In the genomic region with DNA sequence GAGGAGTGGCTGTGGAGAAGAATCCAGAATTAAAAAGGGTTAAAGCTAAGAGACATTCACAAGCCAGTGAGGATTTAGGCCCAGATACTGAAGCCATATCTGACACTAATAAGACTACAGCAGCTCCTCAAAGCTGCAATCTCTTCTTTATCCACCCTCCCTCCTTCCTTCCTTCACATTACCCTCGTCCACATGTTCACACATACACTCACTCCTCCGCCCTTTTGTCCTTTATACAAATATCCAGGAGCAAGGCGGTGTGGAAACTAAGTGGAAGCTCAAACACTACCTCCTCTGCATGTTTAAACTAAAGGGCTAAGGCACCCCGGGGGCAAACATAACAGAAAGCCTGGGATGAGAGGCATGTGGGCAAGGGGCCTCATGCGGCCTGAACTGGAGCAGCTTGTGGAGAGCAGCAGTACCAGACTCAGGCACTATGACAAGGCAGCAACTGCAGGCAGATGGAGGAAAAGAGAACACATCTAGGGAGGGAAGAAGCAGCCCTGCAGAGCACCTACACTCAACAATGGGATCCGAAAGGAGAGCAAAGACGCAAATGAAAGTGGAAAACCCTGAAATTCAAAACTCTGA, we compare ENCODE assay signal across 16 cellular contexts. TPM values are rescaled to one million over a fixed set of nuclear protein-coding genes. Genes with fewer than 3 reads are reported as not detected.
DNase-seq lines count a peak whose midpoint lies in the region; ATAC-seq and TF ChIP-seq lines count a peak whose summit lies in the region.
"Had no signal": no experiment of that assay in that cellular context is flagged by ENCODE, and none has a peak within 500 bp of the region (broad histone marks: within the 10 kb centered on the region; RNA-seq: fewer than 3 reads in every experiment).

No MANE protein-coding gene starts in this region.

- H3K9me3 Mint-ChIP-seq in memory B cell, result no peaks in the 10 kb centered on the region
- H3K9me3 Mint-ChIP-seq in CD14-positive monocyte, result no peaks in the 10 kb centered on the region
- H3K9me3 Mint-ChIP-seq: activated T-helper 2 cell treated with anti-CD3 and anti-CD28 coated beads, Interferon-gamma antibody, Interleukin-2, Interleukin-4, amounts not matched to agents 10 μg/mL and 5 μg/mL and 100 μg/mL, durations not matched to agents 14 hours and 24 hours and 36 hours had no signal

- H3K27ac Mint-ChIP-seq in memory B cell (peak overlapping the region; percentile 32), CD14-positive monocyte (no peak overlapping the region)
- H3K27ac Mint-ChIP-seq: activated T-helper 2 cell treated with anti-CD3 and anti-CD28 coated beads, Interferon-gamma antibody, Interleukin-2, Interleukin-4, amounts not matched to agents 10 μg/mL and 5 μg/mL and 100 μg/mL, durations not matched to agents 14 hours and 24 hours and 36 hours had no signal

- H3K27me3 Mint-ChIP-seq in memory B cell (no peaks in the 10 kb centered on the region), CD14-positive monocyte (ENCODE audit: low read depth in 3 of 3) (no peaks in the 10 kb centered on the region)

- no peak for ATAC-seq in memory B cell (ENCODE audit: low read depth)
- no peak for ATAC-seq in HG02870 (IDR thresholded peaks at IDR 0.05; ENCODE audit: unreplicated experiment)
- no peak for ATAC-seq in HG02970 (IDR thresholded peaks at IDR 0.05; ENCODE audit: low FRiP score, unreplicated experiment)
- ATAC-seq in HG02588 (IDR thresholded peaks at IDR 0.05; ENCODE audit: unreplicated experiment), result no peak

- H3K27me3 ChIP-seq in BE2C (no peaks in the 10 kb centered on the region), HUES48 (ENCODE audit: control insufficient read depth, insufficient read depth, low read length) (0 out of 2 replicates have a peak, but pooled peaks cover under 1% of the 10 kb centered on the region)
- H3K27me3 ChIP-seq: BLaER1 treated with 17β-estradiol and CSF1 and Interleukin-3, amounts not matched to agents 10 nM and 100 nM; esophagus muscularis mucosa; spleen had no signal

- H3K9me3 ChIP-seq in BE2C (no peaks in the 10 kb centered on the region), HUES48 (ENCODE audit: control insufficient read depth, insufficient read depth, low read length) (no peaks in the 10 kb centered on the region)
- H3K9me3 ChIP-seq: BLaER1 treated with 17β-estradiol and CSF1 and Interleukin-3, amounts not matched to agents 10 nM and 100 nM; esophagus muscularis mucosa; spleen had no signal

- no peak overlapping the region for H3K9ac ChIP-seq in HUES48 (ENCODE audit: low read depth, low read length)
- H3K9ac ChIP-seq: BLaER1 treated with 17β-estradiol and CSF1 and Interleukin-3, amounts not matched to agents 10 nM and 100 nM had no signal

- H3K36me3 Mint-ChIP-seq in memory B cell (peaks cover 25% of the 10 kb centered on the region), CD14-positive monocyte (peaks cover 2 to 7% of the 10 kb centered on the region in 2 donors)

- no peaks in the 10 kb centered on the region for H3K4me1 Mint-ChIP-seq in memory B cell
- H3K4me1 Mint-ChIP-seq in CD14-positive monocyte, result no peaks in the 10 kb centered on the region

- peaks cover 10% of the 10 kb centered on the region for H3K4me1 ChIP-seq in BE2C
- peaks cover 18% of the 10 kb centered on the region for H3K4me1 ChIP-seq in HUES48 (ENCODE audit: control insufficient read depth, insufficient read depth, low read length)
- H3K4me1 ChIP-seq: BLaER1 treated with 17β-estradiol and CSF1 and Interleukin-3, amounts not matched to agents 10 nM and 100 nM; esophagus muscularis mucosa; spleen had no signal

- H3K4me3 Mint-ChIP-seq in memory B cell, result no peak overlapping the region
- H3K4me3 Mint-ChIP-seq in CD14-positive monocyte, result no peak overlapping the region

- DNase-seq in BE2C (peak; percentile 87), amniotic epithelial cell (ENCODE audit: low read depth) (peak; percentile 77), memory B cell (ENCODE audit: low spot score in 2 of 2) (no peak), CD14-positive monocyte (ENCODE audit: low spot score) (no peak)
- DNase-seq: activated CD4-positive, CD25-positive, alpha-beta regulatory T cell; NCI-H187 treated with DMSO at 0.1 percent for 48 hours; SIG-M5; spleen had no signal

- peak overlapping the region; percentile 77 for H3K27ac ChIP-seq in HUES48 (ENCODE audit: low read depth, low read length)
- H3K27ac ChIP-seq: BLaER1 treated with 17β-estradiol and CSF1 and Interleukin-3, amounts not matched to agents 10 nM and 100 nM; esophagus muscularis mucosa; spleen had no signal

- H3K4me3 ChIP-seq in BE2C (ENCODE audit: low read depth, low read length) (peak overlapping the region; percentile 91), HUES48 (ENCODE audit: low read depth, low read length) (peak overlapping the region; percentile 50)
- H3K4me3 ChIP-seq: BLaER1 treated with 17β-estradiol and CSF1 and Interleukin-3, amounts not matched to agents 10 nM and 100 nM; esophagus muscularis mucosa; spleen had no signal

- intact Hi-C loops in CD14-positive monocyte (cut with micrococcal nuclease), result no loop called here

- H3K36me3 ChIP-seq in BE2C, result peaks cover 30% of the 10 kb centered on the region
- H3K36me3 ChIP-seq in HUES48 (ENCODE audit: control insufficient read depth, insufficient read depth, low read length), result 0 out of 2 replicates have a peak, but pooled peaks cover 5% of the 10 kb centered on the region

- TF ChIP-seq CTCF in BE2C (IDR thresholded peaks at IDR 0.05; ENCODE audit: low read depth, low read length) (peak; percentile 29; the same call in 1 of the 2 replicates), CD14-positive monocyte (IDR thresholded peaks at IDR 0.05) (no peak)

RNA-seq across cellular contexts. Expression of a gene that starts 9.4 kb away (rescaled TPM):
- 167 TPM for polyA plus RNA-seq in BE2C (2012; ENCODE audit: insufficient read depth, insufficient read length, low read depth)
- not detected for polyA plus RNA-seq in CD14-positive monocyte
- polyA plus RNA-seq: keratinocyte, spleen had no signal

Comparison
In these comparisons a context has a peak if more than half of its experiments do, and no peak if none do; other contexts are left out.
1. DNase-seq: peak in BE2C (single experiment) and amniotic epithelial cell (single experiment); none in memory B cell (0 of 2) and CD14-positive monocyte (single experiment).